ENCODE assay signal across 7 cellular contexts in genomic region chr3:49804141-49805041, GRCh38. TPM values are rescaled to one million over a fixed set of nuclear protein-coding genes. Genes with fewer than 3 reads are reported as not detected.
A peak's percentile ranks its signal among the peaks of the same experiment; 100 is the strongest.
DNase-seq lines count a peak whose midpoint lies in the region; ATAC-seq and TF ChIP-seq lines count a peak whose summit lies in the region.
"Had no signal": no experiment of that assay in that cellular context is flagged by ENCODE, and none has a peak within 500 bp of the region (broad histone marks: within the 10 kb centered on the region; RNA-seq: fewer than 3 reads in every experiment).

No MANE protein-coding gene starts in this region.

- peaks cover 0 to 13% (median 0%) of the 10 kb centered on the region in 3 donors for H3K36me3 ChIP-seq in tibial nerve

- H3K4me3 ChIP-seq in tibial nerve = peak overlapping the region; percentile 71 to 96 (median 88)

- no peak for DNase-seq in activated CD8-positive, alpha-beta memory T cell treated with anti-CD3 and anti-CD28 coated beads, Interleukin-2, amount 10 ng/mL, durations not matched to agents 7 days and 5 days
- DNase-seq in activated CD8-positive, alpha-beta memory T cell treated with anti-CD3 and anti-CD28 coated beads for 24 hours = no peak
- DNase-seq in glutamatergic neuron = no peak
- no peak for DNase-seq in tibial nerve (ENCODE audit: low spot score in 2 of 2)
- no peak for DNase-seq in stimulated activated CD4-positive, alpha-beta T cell treated with anti-CD3 and anti-CD28 coated beads, Interleukin-4, amount 100 ng/mL, for 24 hours
- DNase-seq: T1000 had no signal

- TF ChIP-seq EP300 in tibial nerve (IDR thresholded peaks at IDR 0.05) = no peak

- peaks cover 2% of the 10 kb centered on the region for H3K36me3 Mint-ChIP-seq in activated CD8-positive, alpha-beta memory T cell treated with anti-CD3 and anti-CD28 coated beads, Interleukin-2, amount 10 ng/mL, durations not matched to agents 7 days and 5 days
- H3K36me3 Mint-ChIP-seq in glutamatergic neuron (ENCODE audit: unreplicated experiment) = no peaks in the 10 kb centered on the region

- no peaks in the 10 kb centered on the region for H3K9me3 Mint-ChIP-seq in activated CD8-positive, alpha-beta memory T cell treated with anti-CD3 and anti-CD28 coated beads, Interleukin-2, amount 10 ng/mL, durations not matched to agents 7 days and 5 days (ENCODE audit: low read depth)
- H3K9me3 Mint-ChIP-seq in glutamatergic neuron (ENCODE audit: unreplicated experiment) = peaks cover 12% of the 10 kb centered on the region

- H3K27me3 Mint-ChIP-seq in activated CD8-positive, alpha-beta memory T cell treated with anti-CD3 and anti-CD28 coated beads, Interleukin-2, amount 10 ng/mL, durations not matched to agents 7 days and 5 days = peaks cover 11% of the 10 kb centered on the region
- H3K27me3 Mint-ChIP-seq in glutamatergic neuron (ENCODE audit: unreplicated experiment) = peaks cover 12% of the 10 kb centered on the region

- no peak for ATAC-seq in activated CD8-positive, alpha-beta memory T cell treated with anti-CD3 and anti-CD28 coated beads, Interleukin-2, amount 10 ng/mL, durations not matched to agents 7 days and 5 days
- no peak for ATAC-seq in HG03108 (IDR thresholded peaks at IDR 0.05; ENCODE audit: unreplicated experiment)

- no peaks in the 10 kb centered on the region for H3K27me3 ChIP-seq in tibial nerve

- peaks cover 0 to 61% (median 44%) of the 10 kb centered on the region in 4 donors for H3K4me1 ChIP-seq in tibial nerve

- peaks cover 36% of the 10 kb centered on the region for H3K4me1 Mint-ChIP-seq in activated CD8-positive, alpha-beta memory T cell treated with anti-CD3 and anti-CD28 coated beads, Interleukin-2, amount 10 ng/mL, durations not matched to agents 7 days and 5 days
- peaks cover 11% of the 10 kb centered on the region for H3K4me1 Mint-ChIP-seq in glutamatergic neuron (ENCODE audit: low read depth, unreplicated experiment)

- H3K4me3 Mint-ChIP-seq in activated CD8-positive, alpha-beta memory T cell treated with anti-CD3 and anti-CD28 coated beads, Interleukin-2, amount 10 ng/mL, durations not matched to agents 7 days and 5 days = peak overlapping the region; percentile 80
- H3K4me3 Mint-ChIP-seq in glutamatergic neuron (ENCODE audit: unreplicated experiment) = peak overlapping the region; percentile 60

- 53 to 56% methylated on average over 17 to 24 of the region's 26 CpGs for WGBS in tibial nerve, 2 donors

- no peak for TF ChIP-seq POLR2A in tibial nerve (IDR thresholded peaks at IDR 0.05)

- peak overlapping the region in 3 of 4 donors; percentile 88 to 98 (median 93) for H3K27ac ChIP-seq in tibial nerve

- CTCF ChIA-PET in activated CD8-positive, alpha-beta memory T cell treated with anti-CD3 and anti-CD28 coated beads, Interleukin-2, amount 10 ng/mL, durations not matched to agents 7 days and 5 days (lab: Charles Lee) = interaction anchor here (1.3 to 15.8 kb wide), 9 partner anchors 11 to 125 kb away, joined by 4 to 261 read pairs (median 15); partner anchors contain the start of genes IP6K1, MON1A and UBA7

- peak overlapping the region; percentile 4 for H3K27ac Mint-ChIP-seq in activated CD8-positive, alpha-beta memory T cell treated with anti-CD3 and anti-CD28 coated beads, Interleukin-2, amount 10 ng/mL, durations not matched to agents 7 days and 5 days
- no peak overlapping the region for H3K27ac Mint-ChIP-seq in glutamatergic neuron (ENCODE audit: unreplicated experiment)

- H3K9me3 ChIP-seq in tibial nerve = no peaks in the 10 kb centered on the region

- TF ChIP-seq CTCF in glutamatergic neuron (IDR thresholded peaks at IDR 0.05; ENCODE audit: partially characterized antibody, unreplicated experiment) = no peak
- no peak for TF ChIP-seq CTCF in tibial nerve (IDR thresholded peaks at IDR 0.05)

RNA-seq across cellular contexts. Expression of gene INKA1, which starts 1.3 kb away (rescaled TPM):
- total RNA-seq in activated CD8-positive, alpha-beta memory T cell treated with anti-CD3 and anti-CD28 coated beads, Interleukin-2, amount 10 ng/mL, durations not matched to agents 7 days and 5 days = under 1 TPM; 0.73 to 0.85 TPM
- total RNA-seq in glutamatergic neuron (ENCODE audit: unreplicated experiment) (4.2 TPM), tibial nerve (10 to 100 TPM in 1 of 4 donors, 1 to 10 TPM in 2, under 1 TPM in 1; 0.60 to 10.3 (median 8.0) TPM)

RNA-seq across cellular contexts. Expression of gene CDHR4, which starts 4.7 kb away (rescaled TPM):
- total RNA-seq in activated CD8-positive, alpha-beta memory T cell treated with anti-CD3 and anti-CD28 coated beads, Interleukin-2, amount 10 ng/mL, durations not matched to agents 7 days and 5 days = under 1 TPM in 1 of 2 experiments, not detected in 1; 0.16 TPM
- total RNA-seq in glutamatergic neuron (ENCODE audit: unreplicated experiment) = not detected
- 1 to 10 TPM in 2 of 4 donors, not detected in 2; 1.3 to 1.4 TPM for total RNA-seq in tibial nerve

RNA-seq across cellular contexts. Expression of gene UBA7, which starts 9.4 kb away (rescaled TPM):
- 100 to 1,000 TPM; 149 to 212 TPM for total RNA-seq in activated CD8-positive, alpha-beta memory T cell treated with anti-CD3 and anti-CD28 coated beads, Interleukin-2, amount 10 ng/mL, durations not matched to agents 7 days and 5 days
- 0.54 TPM for total RNA-seq in glutamatergic neuron (ENCODE audit: unreplicated experiment)
- total RNA-seq in tibial nerve = 10 to 100 TPM; 47.9 to 68.4 (median 66.9) TPM

RNA-seq across cellular contexts. Expression of gene IP6K1, which starts 18.0 kb away (rescaled TPM):
- total RNA-seq in activated CD8-positive, alpha-beta memory T cell treated with anti-CD3 and anti-CD28 coated beads, Interleukin-2, amount 10 ng/mL, durations not matched to agents 7 days and 5 days = 10 to 100 TPM; 38.3 to 41.0 TPM
- total RNA-seq in glutamatergic neuron (ENCODE audit: unreplicated experiment) = 44.6 TPM
- total RNA-seq in tibial nerve = 10 to 100 TPM; 43.2 to 77.5 (median 50.7) TPM

RNA-seq across cellular contexts. Expression of gene TRAIP, which starts 52.0 kb away (rescaled TPM):
- 10 to 100 TPM; 27.3 to 32.0 TPM for total RNA-seq in activated CD8-positive, alpha-beta memory T cell treated with anti-CD3 and anti-CD28 coated beads, Interleukin-2, amount 10 ng/mL, durations not matched to agents 7 days and 5 days
- 11.3 TPM for total RNA-seq in glutamatergic neuron (ENCODE audit: unreplicated experiment)
- 10 to 100 TPM in 1 of 4 donors, 1 to 10 TPM in 3; 1.5 to 12.2 (median 2.8) TPM for total RNA-seq in tibial nerve

Comparison
In these comparisons a context has a peak if more than half of its experiments do, and no peak if none do; other contexts are left out.
1. RNA of gene UBA7, which starts 9.4 kb away (total RNA-seq): 149 to 212 TPM in activated CD8-positive, alpha-beta memory T cell treated with anti-CD3 and anti-CD28 coated beads, Interleukin-2, amount 10 ng/mL, durations not matched to agents 7 days and 5 days and 47.9 to 68.4 TPM in tibial nerve; 0.54 TPM in glutamatergic neuron (single experiment); every median in the first group is over 10 times any median in the second.